Comparison of ENCODE assay signal across 8 cellular contexts in the genomic region with DNA sequence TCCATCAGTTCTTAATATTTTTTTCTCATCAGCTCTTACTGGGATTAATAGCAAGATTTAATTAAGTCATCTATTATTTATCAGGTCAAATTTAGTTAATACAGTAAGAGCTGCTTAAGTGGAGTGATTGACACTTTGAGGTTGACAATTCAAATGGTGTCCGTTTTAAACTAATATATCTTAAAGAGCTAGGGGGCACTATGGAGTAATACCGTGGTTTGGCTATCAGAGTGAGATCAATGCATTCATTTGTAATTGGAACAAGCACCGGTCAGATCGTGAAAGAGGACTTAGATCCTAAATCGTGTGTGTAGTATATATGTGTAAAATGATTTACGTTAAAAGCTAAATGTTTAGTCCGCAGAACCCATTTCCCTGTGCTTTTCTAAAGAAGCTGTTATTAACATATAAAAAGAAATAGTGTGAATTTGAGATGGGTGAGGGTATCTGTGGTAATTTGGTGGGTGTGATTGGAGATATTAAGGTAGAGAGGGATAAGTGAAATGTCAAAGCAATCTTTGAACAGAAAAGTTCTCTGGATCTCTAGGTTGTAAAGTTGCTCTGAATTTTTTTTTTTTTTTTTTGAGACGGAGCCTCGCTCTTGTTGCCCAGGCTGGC. TPM values are rescaled to one million over a fixed set of nuclear protein-coding genes. Genes with fewer than 3 reads are reported as not detected.
DNase-seq lines count a peak whose midpoint lies in the region; ATAC-seq, FAIRE-seq and TF ChIP-seq lines count a peak whose summit lies in the region.

No MANE protein-coding gene starts in this region.

- H2AK5ac ChIP-seq in trophoblast cell (ENCODE audit: low read length): no peak overlapping the region

- peak; percentile 55 for TF ChIP-seq CTCF in cardiac muscle cell (IDR thresholded peaks at IDR 0.05; ENCODE audit: low read depth, low read length)

- H3K4me3 ChIP-seq in cardiac muscle cell (peak overlapping the region; percentile 71), trophoblast cell (ENCODE audit: low read depth, low read length) (no peak overlapping the region)

- H3K27ac ChIP-seq in cardiac muscle cell (no peak overlapping the region), trophoblast cell (ENCODE audit: low read depth, low read length) (no peak overlapping the region)

- H3K9me3 ChIP-seq in cardiac muscle cell (ENCODE audit: low read depth) (no peaks in the 10 kb centered on the region), trophoblast cell (ENCODE audit: insufficient read depth, low read depth, low read length) (no peaks in the 10 kb centered on the region)

- no peak overlapping the region for H2AFZ ChIP-seq in trophoblast cell (ENCODE audit: insufficient read depth, low read length, poor library complexity)

- H3K27me3 ChIP-seq in cardiac muscle cell (no peaks in the 10 kb centered on the region), trophoblast cell (ENCODE audit: insufficient read depth, low read length) (no peaks in the 10 kb centered on the region)

- no peak overlapping the region for H3K4me2 ChIP-seq in trophoblast cell (ENCODE audit: low read length)

- no peak overlapping the region for H4K12ac ChIP-seq in trophoblast cell (ENCODE audit: low read depth, low read length)

- peak; percentile 86 for FAIRE-seq in TTC549 (lab: Jason Lieb, UNC)

- no peak overlapping the region for H3K4ac ChIP-seq in trophoblast cell (ENCODE audit: low read depth, low read length)

- H3K36me3 ChIP-seq in cardiac muscle cell (no peaks in the 10 kb centered on the region), trophoblast cell (ENCODE audit: control insufficient read depth in 1 of 2, insufficient read depth in 2 of 2, low read length in 2 of 2) (no peaks in the 10 kb centered on the region)

- intact Hi-C loops in Right ventricle myocardium superior (cut with DNase I): loop anchor here (5.0 kb wide), 2 partner anchors 173 to 238 kb away; no protein-coding TSS in a partner anchor

- H3K79me1 ChIP-seq in trophoblast cell (ENCODE audit: low read length): peaks cover 9% of the 10 kb centered on the region

- whole genome bisulfite sequencing in trophoblast cell (ENCODE audit: extremely low coverage, insufficient coverage, insufficient read length): no CpG with 5 or more reads among the region's 9 CpGs

- H2BK12ac ChIP-seq in trophoblast cell (ENCODE audit: low read length): no peak overlapping the region

- H4K8ac ChIP-seq in trophoblast cell (ENCODE audit: low read depth, low read length): no peak overlapping the region

- H3K18ac ChIP-seq in trophoblast cell (ENCODE audit: low read length): no peak overlapping the region

- H3K4me1 ChIP-seq in cardiac muscle cell (ENCODE audit: low read depth): peaks cover 17% of the 10 kb centered on the region
- H3K4me1 ChIP-seq in trophoblast cell (ENCODE audit: control insufficient read depth in 1 of 2, insufficient read depth in 2 of 2, low read length in 2 of 2): peaks cover 0 to 4% of the 10 kb centered on the region in 2 experiments

- DNase-seq in cardiac muscle cell (ENCODE audit: low read depth in 1 of 2, low spot score in 1 of 2): peak; percentile 62 to 64
- no peak for DNase-seq in Right ventricle myocardium superior
- peak; percentile 60 for DNase-seq in NCI-H1105 (lab: John Stamatoyannopoulos, UW)
- DNase-seq in fibroblast of peridontal ligament (ENCODE audit: extremely low read depth): peak; percentile 78
- DNase-seq in trophoblast cell: peak; percentile 2 to 80
- no peak for DNase-seq in T1000 (lab: John Stamatoyannopoulos, UW)

- no peak overlapping the region for H3K14ac ChIP-seq in trophoblast cell (ENCODE audit: low read length)

- ATAC-seq in Right ventricle myocardium superior (ENCODE audit: poor library complexity): no peak
- ATAC-seq in HG03460 (IDR thresholded peaks at IDR 0.05; ENCODE audit: unreplicated experiment): no peak

- H3K9ac ChIP-seq in trophoblast cell (ENCODE audit: low read length): no peak overlapping the region

- H2BK120ac ChIP-seq in trophoblast cell (ENCODE audit: insufficient read depth, low read length, poor library complexity): no peak overlapping the region

- no peak overlapping the region for H2BK5ac ChIP-seq in trophoblast cell (ENCODE audit: low read depth, low read length, poor library complexity)

- H3K79me2 ChIP-seq in trophoblast cell (ENCODE audit: control insufficient read depth, insufficient read depth, low read length, poor library complexity): peaks cover 6% of the 10 kb centered on the region

- no peak overlapping the region for H4K91ac ChIP-seq in trophoblast cell (ENCODE audit: low read depth, low read length)

- no peak overlapping the region for H3K23ac ChIP-seq in trophoblast cell (ENCODE audit: low read length)

RNA-seq across cellular contexts. Expression of a gene that starts 2.3 kb away (rescaled TPM):
- total RNA-seq in cardiac muscle cell (10.6 and 14.2 TPM in 2 replicates), Right ventricle myocardium superior (15.1 TPM)
- 1.5 and 3.9 TPM in 2 replicates for polyA plus RNA-seq in cardiac muscle cell
- 6.7 and 6.9 TPM in 2 replicates for polyA plus RNA-seq in trophoblast cell (2013)

Comparison
In these comparisons a context has a peak if more than half of its experiments do, and no peak if none do; other contexts are left out.
1. DNase-seq: peak in cardiac muscle cell (2 of 2), NCI-H1105 (single experiment), fibroblast of peridontal ligament (single experiment) and trophoblast cell (2 of 2); none in Right ventricle myocardium superior (single experiment) and T1000 (single experiment).